In the genomic region with DNA sequence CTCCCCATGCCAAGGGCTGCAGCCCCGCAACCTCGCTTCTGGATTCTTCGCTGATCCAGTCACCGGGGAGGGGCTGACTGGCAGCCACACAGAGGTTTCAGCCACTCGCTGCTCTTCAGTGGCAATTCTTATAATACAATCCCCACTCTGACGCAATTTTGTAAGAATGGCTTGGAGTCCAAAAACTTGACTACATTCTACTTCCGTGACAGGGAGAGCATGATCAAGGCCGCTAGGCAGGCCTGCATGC, we compare ENCODE assay signal across 1 cellular context.
TF ChIP-seq lines count a peak whose summit lies in the region.

No MANE protein-coding gene starts in this region.

TF ChIP-seq in SK-N-SH, 30 proteins besides CTCF, POLR2A, EP300 and RAD21 (continued from another document):
- TF ChIP-seq, protein P1, sequence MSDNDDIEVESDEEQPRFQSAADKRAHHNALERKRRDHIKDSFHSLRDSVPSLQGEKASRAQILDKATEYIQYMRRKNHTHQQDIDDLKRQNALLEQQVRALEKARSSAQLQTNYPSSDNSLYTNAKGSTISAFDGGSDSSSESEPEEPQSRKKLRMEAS (IDR thresholded peaks at IDR 0.05; ENCODE audit: low read depth): no peak
- TF ChIP-seq TAF1 (IDR thresholded peaks at IDR 0.05; ENCODE audit: borderline replicate concordance, low read depth, low read length) (no peak), MEF2A (IDR thresholded peaks at IDR 0.05; ENCODE audit: borderline replicate concordance, low read depth) (no peak), FOSL2 (IDR thresholded peaks at IDR 0.05; ENCODE audit: borderline replicate concordance, low read depth) (no peak), FOXM1 (IDR thresholded peaks at IDR 0.05; ENCODE audit: low read depth) (no peak), TCF12 (IDR thresholded peaks at IDR 0.05) (no peak), NRF1 (IDR thresholded peaks at IDR 0.05; ENCODE audit: low read depth, low read length) (no peak), ELF1 (IDR thresholded peaks at IDR 0.05) (no peak)
- TF ChIP-seq, protein P2, sequence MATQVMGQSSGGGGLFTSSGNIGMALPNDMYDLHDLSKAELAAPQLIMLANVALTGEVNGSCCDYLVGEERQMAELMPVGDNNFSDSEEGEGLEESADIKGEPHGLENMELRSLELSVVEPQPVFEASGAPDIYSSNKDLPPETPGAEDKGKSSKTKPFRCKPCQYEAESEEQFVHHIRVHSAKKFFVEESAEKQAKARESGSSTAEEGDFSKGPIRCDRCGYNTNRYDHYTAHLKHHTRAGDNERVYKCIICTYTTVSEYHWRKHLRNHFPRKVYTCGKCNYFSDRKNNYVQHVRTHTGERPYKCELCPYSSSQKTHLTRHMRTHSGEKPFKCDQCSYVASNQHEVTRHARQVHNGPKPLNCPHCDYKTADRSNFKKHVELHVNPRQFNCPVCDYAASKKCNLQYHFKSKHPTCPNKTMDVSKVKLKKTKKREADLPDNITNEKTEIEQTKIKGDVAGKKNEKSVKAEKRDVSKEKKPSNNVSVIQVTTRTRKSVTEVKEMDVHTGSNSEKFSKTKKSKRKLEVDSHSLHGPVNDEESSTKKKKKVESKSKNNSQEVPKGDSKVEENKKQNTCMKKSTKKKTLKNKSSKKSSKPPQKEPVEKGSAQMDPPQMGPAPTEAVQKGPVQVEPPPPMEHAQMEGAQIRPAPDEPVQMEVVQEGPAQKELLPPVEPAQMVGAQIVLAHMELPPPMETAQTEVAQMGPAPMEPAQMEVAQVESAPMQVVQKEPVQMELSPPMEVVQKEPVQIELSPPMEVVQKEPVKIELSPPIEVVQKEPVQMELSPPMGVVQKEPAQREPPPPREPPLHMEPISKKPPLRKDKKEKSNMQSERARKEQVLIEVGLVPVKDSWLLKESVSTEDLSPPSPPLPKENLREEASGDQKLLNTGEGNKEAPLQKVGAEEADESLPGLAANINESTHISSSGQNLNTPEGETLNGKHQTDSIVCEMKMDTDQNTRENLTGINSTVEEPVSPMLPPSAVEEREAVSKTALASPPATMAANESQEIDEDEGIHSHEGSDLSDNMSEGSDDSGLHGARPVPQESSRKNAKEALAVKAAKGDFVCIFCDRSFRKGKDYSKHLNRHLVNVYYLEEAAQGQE (IDR thresholded peaks at IDR 0.05; ENCODE audit: low read depth, low read length): no peak
